ENCODE assay signal across 26 cellular contexts in genomic region chr4:138535316-138535715, GRCh38.
"Had no signal": no experiment of that assay in that cellular context is flagged by ENCODE, and none has a peak within 500 bp of the region (broad histone marks: within the 10 kb centered on the region; RNA-seq: fewer than 3 reads in every experiment).

No MANE protein-coding gene starts in this region.

- H3K4me3 ChIP-seq: heart left ventricle, left ventricle myocardium inferior, lung, right lobe of liver, skin epidermis, thoracic aorta, uterus had no signal

- H3K4me1 ChIP-seq: foreskin keratinocyte, left ventricle myocardium inferior, right lobe of liver, uterus had no signal

- H3K4me1 Mint-ChIP-seq: nephron progenitor cell; stimulated activated effector memory CD8-positive, alpha-beta T cell treated with anti-CD3 and anti-CD28 coated beads, Interleukin-12 subunit alpha, Interleukin-12 subunit beta, amount 100 ng/mL, for 72 hours had no signal

- DNase-seq: activated CD4-positive, alpha-beta T cell treated with anti-CD3 and anti-CD28 coated beads, Interleukin-2, amount 50 U/mL, for 1 hour; activated CD8-positive, alpha-beta T cell treated with anti-CD3 and anti-CD28 coated beads for 36 hours; activated naive CD4-positive, alpha-beta T cell; activated T-cell treated with anti-CD3 and anti-CD28 coated beads, Interleukin-2, amount 50 U/mL, for 4 hours; aorta; central memory CD4-positive, alpha-beta T cell; foreskin keratinocyte; heart left ventricle; hypothalamus; left ventricle myocardium inferior; nephron progenitor cell; right lobe of liver; stimulated activated CD4-positive, alpha-beta T cell treated with anti-CD3 and anti-CD28 coated beads, Interleukin-4, amount 100 ng/mL, for 24 hours; T-helper 2 cell; uterus had no signal

- H3K4me3 Mint-ChIP-seq: activated CD8-positive, alpha-beta T cell treated with anti-CD3 and anti-CD28 coated beads for 36 hours; activated T-cell treated with anti-CD3 and anti-CD28 coated beads, Interleukin-2, amount 50 U/mL, for 4 hours; nephron progenitor cell; stimulated activated effector memory CD8-positive, alpha-beta T cell treated with anti-CD3 and anti-CD28 coated beads, Interleukin-12 subunit alpha, Interleukin-12 subunit beta, amount 100 ng/mL, for 72 hours; stimulated activated naive CD8-positive, alpha-beta T cell treated with anti-CD3 and anti-CD28 coated beads, Interleukin-15, Interleukin-2, amounts not matched to agents 100 ng/mL and 50 ng/mL, for 24 hours; type B pancreatic cell; WTC11 had no signal

- H3K27me3 Mint-ChIP-seq: activated CD8-positive, alpha-beta T cell treated with anti-CD3 and anti-CD28 coated beads for 36 hours; stimulated activated naive CD8-positive, alpha-beta T cell treated with anti-CD3 and anti-CD28 coated beads, Interleukin-15, Interleukin-2, amounts not matched to agents 100 ng/mL and 50 ng/mL, for 24 hours; type B pancreatic cell had no signal

- H3K27me3 ChIP-seq: foreskin keratinocyte, heart left ventricle, right lobe of liver, uterus had no signal

- H3K36me3 Mint-ChIP-seq: activated naive CD4-positive, alpha-beta T cell treated with anti-CD3 and anti-CD28 coated beads, Interleukin-2, amount 50 U/mL, for 72 hours; stimulated activated effector memory CD8-positive, alpha-beta T cell treated with anti-CD3 and anti-CD28 coated beads, Interleukin-12 subunit alpha, Interleukin-12 subunit beta, amount 100 ng/mL, for 72 hours; type B pancreatic cell had no signal

- H3K27ac Mint-ChIP-seq: activated CD8-positive, alpha-beta T cell treated with anti-CD3 and anti-CD28 coated beads for 36 hours; activated naive CD4-positive, alpha-beta T cell treated with anti-CD3 and anti-CD28 coated beads, Interleukin-2, amount 50 U/mL, for 72 hours; activated T-helper 2 cell treated with anti-CD3 and anti-CD28 coated beads, Interferon-gamma antibody, Interleukin-2, Interleukin-4, amounts not matched to agents 10 μg/mL and 5 μg/mL and 100 μg/mL, durations not matched to agents 14 hours and 24 hours and 36 hours; nephron progenitor cell; stimulated activated effector memory CD8-positive, alpha-beta T cell treated with anti-CD3 and anti-CD28 coated beads, Interleukin-12 subunit alpha, Interleukin-12 subunit beta, amount 100 ng/mL, for 72 hours; stimulated activated naive CD8-positive, alpha-beta T cell treated with anti-CD3 and anti-CD28 coated beads, Interleukin-15, Interleukin-2, amounts not matched to agents 100 ng/mL and 50 ng/mL, for 24 hours; type B pancreatic cell; WTC11 had no signal

- H3K36me3 ChIP-seq: heart left ventricle, left ventricle myocardium inferior, neutrophil, right lobe of liver, thoracic aorta, uterus had no signal

- H3K9me3 ChIP-seq: neutrophil, right lobe of liver had no signal

- ATAC-seq: activated CD8-positive, alpha-beta T cell treated with anti-CD3 and anti-CD28 coated beads for 36 hours; activated naive CD4-positive, alpha-beta T cell treated with anti-CD3 and anti-CD28 coated beads, Interleukin-2, amount 50 U/mL, for 72 hours; activated T-cell treated with anti-CD3 and anti-CD28 coated beads, Interleukin-2, amount 50 U/mL, for 4 hours; esophagus mucosa; foreskin keratinocyte; heart left ventricle; right lobe of liver; stimulated activated effector memory CD8-positive, alpha-beta T cell treated with anti-CD3 and anti-CD28 coated beads, Interleukin-12 subunit alpha, Interleukin-12 subunit beta, amount 100 ng/mL, for 72 hours; WTC11 had no signal
